Comparison of ENCODE assay signal across 1 cellular context in the genomic region with DNA sequence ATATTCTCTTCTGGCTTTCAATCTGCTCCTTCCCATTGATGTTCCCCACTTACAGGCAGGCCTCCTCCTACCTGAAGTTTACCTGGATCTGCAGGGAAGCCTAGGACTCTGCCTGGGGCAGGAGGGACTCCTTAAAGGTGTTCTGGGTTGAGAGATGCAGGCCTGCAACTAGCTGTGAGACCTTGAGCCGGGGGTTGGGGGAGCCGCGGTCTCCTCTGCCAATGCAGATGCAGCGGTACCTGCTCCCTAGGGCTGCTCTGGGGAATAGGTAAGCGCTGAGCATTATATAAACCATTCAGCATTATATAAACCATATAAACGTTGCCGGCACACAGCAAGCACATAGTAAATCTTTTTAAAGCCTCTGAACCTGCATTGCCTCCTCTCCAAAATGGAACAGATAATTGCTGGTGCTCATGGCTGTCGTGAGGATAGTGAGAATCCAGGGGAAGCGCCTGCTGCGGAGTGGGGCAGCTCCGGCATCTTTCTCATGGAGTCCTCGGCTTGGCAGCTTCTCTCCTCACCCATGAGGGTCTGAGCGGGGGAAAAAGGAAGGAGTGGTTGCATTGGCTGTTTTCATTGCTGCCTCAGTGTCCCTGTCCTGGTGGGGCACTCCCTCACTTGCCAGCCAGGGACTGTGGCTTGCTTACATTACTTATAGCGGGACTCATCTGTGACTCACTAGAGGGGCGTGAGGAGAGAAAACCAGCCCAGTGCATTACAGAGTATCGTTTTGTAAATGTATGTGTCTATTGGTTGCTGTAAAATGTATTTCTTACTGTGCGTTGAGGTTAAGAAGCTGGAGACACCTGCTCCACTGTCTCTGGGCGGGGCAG.
A peak's percentile ranks its signal among the peaks of the same experiment; 100 is the strongest.
TF ChIP-seq lines count a peak whose summit lies in the region.

No MANE protein-coding gene starts in this region.

TF ChIP-seq in IMR-90, 13 proteins besides CTCF, POLR2A, EP300 and RAD21 (continued from another document):
- TF ChIP-seq, protein P1, sequence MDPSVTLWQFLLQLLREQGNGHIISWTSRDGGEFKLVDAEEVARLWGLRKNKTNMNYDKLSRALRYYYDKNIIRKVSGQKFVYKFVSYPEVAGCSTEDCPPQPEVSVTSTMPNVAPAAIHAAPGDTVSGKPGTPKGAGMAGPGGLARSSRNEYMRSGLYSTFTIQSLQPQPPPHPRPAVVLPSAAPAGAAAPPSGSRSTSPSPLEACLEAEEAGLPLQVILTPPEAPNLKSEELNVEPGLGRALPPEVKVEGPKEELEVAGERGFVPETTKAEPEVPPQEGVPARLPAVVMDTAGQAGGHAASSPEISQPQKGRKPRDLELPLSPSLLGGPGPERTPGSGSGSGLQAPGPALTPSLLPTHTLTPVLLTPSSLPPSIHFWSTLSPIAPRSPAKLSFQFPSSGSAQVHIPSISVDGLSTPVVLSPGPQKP (IDR thresholded peaks at IDR 0.05; ENCODE audit: borderline replicate concordance, low read depth, low read length), result no peak
- TF ChIP-seq MXI1 (IDR thresholded peaks at IDR 0.05; ENCODE audit: borderline replicate concordance, low read depth, low read length), result no peak
- TF ChIP-seq CEBPB (IDR thresholded peaks at IDR 0.05; ENCODE audit: low read depth, low read length), result no peak
- no peak for TF ChIP-seq NFE2L2 (IDR thresholded peaks at IDR 0.05; ENCODE audit: low read depth, low read length)
- TF ChIP-seq SMC3 (IDR thresholded peaks at IDR 0.05; ENCODE audit: low read depth, low read length), result no peak
- TF ChIP-seq, protein P2, sequence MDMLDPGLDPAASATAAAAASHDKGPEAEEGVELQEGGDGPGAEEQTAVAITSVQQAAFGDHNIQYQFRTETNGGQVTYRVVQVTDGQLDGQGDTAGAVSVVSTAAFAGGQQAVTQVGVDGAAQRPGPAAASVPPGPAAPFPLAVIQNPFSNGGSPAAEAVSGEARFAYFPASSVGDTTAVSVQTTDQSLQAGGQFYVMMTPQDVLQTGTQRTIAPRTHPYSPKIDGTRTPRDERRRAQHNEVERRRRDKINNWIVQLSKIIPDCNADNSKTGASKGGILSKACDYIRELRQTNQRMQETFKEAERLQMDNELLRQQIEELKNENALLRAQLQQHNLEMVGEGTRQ (IDR thresholded peaks at IDR 0.05; ENCODE audit: low read depth, low read length), result no peak
- TF ChIP-seq MAFK (IDR thresholded peaks at IDR 0.05; ENCODE audit: low read depth, low read length), result no peak
- TF ChIP-seq BHLHE40 (IDR thresholded peaks at IDR 0.05; ENCODE audit: low read depth, low read length), result peak; percentile 39; the same call in 1 of the 2 replicates
- TF ChIP-seq MAZ (IDR thresholded peaks at IDR 0.05; ENCODE audit: borderline replicate concordance, low read depth, low read length), result peak; percentile 41; the same call in 1 of the 2 replicates
- TF ChIP-seq RFX5 (IDR thresholded peaks at IDR 0.05; ENCODE audit: low read depth, low read length), result no peak
TF ChIP-seq in IMR-90: peak in this region for 4.
